In the genomic region with DNA sequence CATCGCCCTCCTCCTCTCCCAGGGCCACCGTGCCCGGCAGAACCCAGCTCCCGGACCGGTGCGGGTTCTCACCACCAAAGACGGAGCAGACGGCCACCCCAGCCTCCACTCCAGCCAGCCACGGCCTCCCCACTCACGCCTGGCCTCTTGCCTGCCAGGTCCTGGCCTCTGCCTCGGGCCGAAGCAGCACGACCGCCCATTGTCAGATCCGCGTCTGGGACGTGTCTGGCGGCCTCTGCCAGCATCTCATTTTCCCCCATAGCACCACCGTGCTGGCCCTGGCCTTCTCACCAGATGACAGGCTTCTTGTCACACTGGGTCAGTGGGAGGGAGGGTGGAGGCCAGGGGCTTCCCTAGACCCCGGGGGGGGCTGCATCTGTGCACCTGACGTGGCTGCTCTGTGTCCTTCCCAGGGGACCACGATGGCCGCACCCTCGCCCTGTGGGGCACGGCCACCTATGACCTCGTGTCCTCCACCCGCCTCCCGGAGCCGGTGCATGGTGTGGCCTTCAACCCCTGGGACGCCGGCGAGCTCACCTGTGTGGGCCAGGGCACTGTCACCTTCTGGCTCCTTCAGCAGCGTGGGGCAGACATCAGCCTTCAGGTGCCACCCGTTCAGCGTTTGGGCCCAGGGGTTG, we compare ENCODE assay signal across 9 cellular contexts. TPM values are rescaled to one million over a fixed set of nuclear protein-coding genes. Genes with fewer than 3 reads are reported as not detected.
A peak's percentile ranks its signal among the peaks of the same experiment; 100 is the strongest.
DNase-seq lines count a peak whose midpoint lies in the region; ATAC-seq and TF ChIP-seq lines count a peak whose summit lies in the region.
"Had no signal": no experiment of that assay in that cellular context is flagged by ENCODE, and none has a peak within 500 bp of the region (broad histone marks: within the 10 kb centered on the region; RNA-seq: fewer than 3 reads in every experiment).

No MANE protein-coding gene starts in this region.

- no peaks in the 10 kb centered on the region for H3K36me3 Mint-ChIP-seq in natural killer cell
- no peaks in the 10 kb centered on the region for H3K36me3 Mint-ChIP-seq in natural killer cell treated with Interleukin-12 subunit alpha and Interleukin-12 subunit beta and Interleukin-15 and Interleukin-18, amount 100 ng/mL, for 72 hours
- H3K36me3 Mint-ChIP-seq: CD4-positive, CD25-positive, alpha-beta regulatory T cell had no signal

- DNase-seq in natural killer cell: no peak
- DNase-seq in natural killer cell treated with Interleukin-12 subunit alpha and Interleukin-12 subunit beta and Interleukin-15 and Interleukin-18, amount 100 ng/mL, for 72 hours (ENCODE audit: low spot score): no peak
- DNase-seq in WERI-Rb-1: no peak
- no peak for DNase-seq in left lung
- no peak for DNase-seq in vagina (ENCODE audit: extremely low spot score in 2 of 2)
- no peak for DNase-seq in NCI-H345 treated with DMSO at 0.1 percent for 48 hours (lab: John Stamatoyannopoulos, UW; ENCODE audit: unreplicated experiment)
- no peak for DNase-seq in Ammon's horn (ENCODE audit: low spot score)
- no peak for DNase-seq in omental fat pad (ENCODE audit: low spot score)

- TF ChIP-seq POLR2A in vagina (IDR thresholded peaks at IDR 0.05): no peak

- H3K27ac ChIP-seq in WERI-Rb-1 (peak overlapping the region; percentile 69), left lung (peak overlapping the region; percentile 19 to 55), vagina (peak overlapping the region; percentile 16)

- H3K4me1 Mint-ChIP-seq in natural killer cell: peaks cover 4 to 13% of the 10 kb centered on the region in 2 donors
- peaks cover 6 to 8% of the 10 kb centered on the region in 2 donors for H3K4me1 Mint-ChIP-seq in natural killer cell treated with Interleukin-12 subunit alpha and Interleukin-12 subunit beta and Interleukin-15 and Interleukin-18, amount 100 ng/mL, for 72 hours (ENCODE audit: low read depth in 2 of 2)

- H3K36me3 ChIP-seq in WERI-Rb-1 (peaks cover 69% of the 10 kb centered on the region), left lung (peaks cover 0 to 30% of the 10 kb centered on the region in 2 donors), vagina (no peaks in the 10 kb centered on the region)

- no peaks in the 10 kb centered on the region for H3K9me3 ChIP-seq in WERI-Rb-1 (ENCODE audit: severe bottlenecking)
- H3K9me3 ChIP-seq in left lung: no peaks in the 10 kb centered on the region
- no peaks in the 10 kb centered on the region for H3K9me3 ChIP-seq in vagina

- TF ChIP-seq CTCF in natural killer cell (IDR thresholded peaks at IDR 0.05): peak; percentile 21
- TF ChIP-seq CTCF in WERI-Rb-1 (IDR thresholded peaks at IDR 0.05; ENCODE audit: low read depth, low read length): no peak
- TF ChIP-seq CTCF in left lung (IDR thresholded peaks at IDR 0.05): no peak
- TF ChIP-seq CTCF in vagina (IDR thresholded peaks at IDR 0.05): peak in 1 of 3 experiments; percentile 3
- no peak for TF ChIP-seq CTCF in omental fat pad (IDR thresholded peaks at IDR 0.05)

- H3K27me3 Mint-ChIP-seq in natural killer cell (ENCODE audit: low read depth in 2 of 2): no peaks in the 10 kb centered on the region
- H3K27me3 Mint-ChIP-seq in natural killer cell treated with Interleukin-12 subunit alpha and Interleukin-12 subunit beta and Interleukin-15 and Interleukin-18, amount 100 ng/mL, for 72 hours: no peaks in the 10 kb centered on the region
- H3K27me3 Mint-ChIP-seq: CD4-positive, CD25-positive, alpha-beta regulatory T cell had no signal

- H3K4me3 ChIP-seq in WERI-Rb-1 (ENCODE audit: low read depth, low read length): no peak overlapping the region
- no peak overlapping the region for H3K4me3 ChIP-seq in left lung
- peak overlapping the region; percentile 29 to 36 for H3K4me3 ChIP-seq in vagina

- H3K4me1 ChIP-seq in left lung (peaks cover 3 to 17% of the 10 kb centered on the region in 2 donors), vagina (peaks cover 18% of the 10 kb centered on the region)

- no peaks in the 10 kb centered on the region for H3K9me3 Mint-ChIP-seq in natural killer cell
- no peaks in the 10 kb centered on the region for H3K9me3 Mint-ChIP-seq in natural killer cell treated with Interleukin-12 subunit alpha and Interleukin-12 subunit beta and Interleukin-15 and Interleukin-18, amount 100 ng/mL, for 72 hours
- H3K9me3 Mint-ChIP-seq: CD4-positive, CD25-positive, alpha-beta regulatory T cell had no signal

- peak overlapping the region; percentile 53 for H3K4me3 Mint-ChIP-seq in natural killer cell
- H3K4me3 Mint-ChIP-seq in natural killer cell treated with Interleukin-12 subunit alpha and Interleukin-12 subunit beta and Interleukin-15 and Interleukin-18, amount 100 ng/mL, for 72 hours: no peak overlapping the region

- intact Hi-C loops in natural killer cell (cut with micrococcal nuclease): loop anchor here (5.0 kb wide), 1 partner anchor 269 kb away; no protein-coding TSS in a partner anchor
- intact Hi-C loops in left lung (cut with DNase I): loop anchor here in 1 of 2 donors (5.0 kb wide), 1 partner anchor 84 kb away; no protein-coding TSS in a partner anchor
- intact Hi-C loops in vagina (cut with DNase I): no loop called here

- H3K27me3 ChIP-seq in WERI-Rb-1 (ENCODE audit: insufficient read depth, low read depth, severe bottlenecking) (no peaks in the 10 kb centered on the region), left lung (no peaks in the 10 kb centered on the region), vagina (no peaks in the 10 kb centered on the region)

- peak overlapping the region; percentile 29 to 59 for H3K27ac Mint-ChIP-seq in natural killer cell
- no peak overlapping the region for H3K27ac Mint-ChIP-seq in natural killer cell treated with Interleukin-12 subunit alpha and Interleukin-12 subunit beta and Interleukin-15 and Interleukin-18, amount 100 ng/mL, for 72 hours

- ATAC-seq in natural killer cell (peak in 1 of 3 donors; percentile 2), left lung (no peak), omental fat pad (ENCODE audit: low FRiP score) (no peak)
- no peak for ATAC-seq in natural killer cell treated with Interleukin-12 subunit alpha and Interleukin-12 subunit beta and Interleukin-15 and Interleukin-18, amount 100 ng/mL, for 72 hours

RNA-seq across cellular contexts. Expression of gene RHOT2, which starts 6.6 kb away (rescaled TPM):
- total RNA-seq in natural killer cell: 100 to 1,000 TPM; 205 to 216 (median 211) TPM
- total RNA-seq in natural killer cell treated with Interleukin-12 subunit alpha and Interleukin-12 subunit beta and Interleukin-15 and Interleukin-18, amount 100 ng/mL, for 72 hours: 100 to 1,000 TPM; 171 to 259 TPM
- 10 to 100 TPM; 75.9 to 87.2 TPM for total RNA-seq in left lung
- total RNA-seq in vagina: 91.1 TPM
- 10 to 100 TPM; 38.8 to 86.9 (median 61.5) TPM for total RNA-seq in omental fat pad

RNA-seq across cellular contexts. Expression of gene WDR90, which starts 12.1 kb away (rescaled TPM):
- total RNA-seq in natural killer cell (10 to 100 TPM; 16.7 to 22.8 (median 20.2) TPM), left lung (10 to 100 TPM; 27.3 to 41.3 TPM), vagina (34.9 TPM), omental fat pad (10 to 100 TPM in 3 of 4 donors, 1 to 10 TPM in 1; 7.0 to 25.1 (median 21.2) TPM)
- 100 to 1,000 TPM in 1 of 2 donors, 10 to 100 TPM in 1; 49.7 to 130 TPM for total RNA-seq in natural killer cell treated with Interleukin-12 subunit alpha and Interleukin-12 subunit beta and Interleukin-15 and Interleukin-18, amount 100 ng/mL, for 72 hours

RNA-seq across cellular contexts. Expression of gene RHBDL1, which starts 14.2 kb away (rescaled TPM):
- total RNA-seq in natural killer cell: 1 to 10 TPM; 2.9 to 4.2 (median 4.2) TPM
- total RNA-seq in natural killer cell treated with Interleukin-12 subunit alpha and Interleukin-12 subunit beta and Interleukin-15 and Interleukin-18, amount 100 ng/mL, for 72 hours: 1 to 10 TPM; 1.0 to 1.5 TPM
- 1 to 10 TPM; 2.3 to 4.3 TPM for total RNA-seq in left lung
- total RNA-seq in vagina: 1.7 TPM
- 1 to 10 TPM in 1 of 4 donors, under 1 TPM in 2, not detected in 1; 0.44 to 1.0 (median 0.96) TPM for total RNA-seq in omental fat pad

RNA-seq across cellular contexts. Expression of gene STUB1, which starts 18.9 kb away (rescaled TPM):
- total RNA-seq in natural killer cell: 10 to 100 TPM; 89.5 to 95.4 (median 93.5) TPM
- total RNA-seq in natural killer cell treated with Interleukin-12 subunit alpha and Interleukin-12 subunit beta and Interleukin-15 and Interleukin-18, amount 100 ng/mL, for 72 hours: 100 to 1,000 TPM in 1 of 2 donors, 10 to 100 TPM in 1; 95.0 to 172 TPM
- 100 to 1,000 TPM in 1 of 2 donors, 10 to 100 TPM in 1; 93.9 to 103 TPM for total RNA-seq in left lung
- 124 TPM for total RNA-seq in vagina
- total RNA-seq in omental fat pad: 100 to 1,000 TPM; 119 to 161 (median 128) TPM

RNA-seq across cellular contexts. Expression of gene MCRIP2, which starts 19.7 kb away (rescaled TPM):
- total RNA-seq in natural killer cell (10 to 100 TPM; 11.3 to 17.4 (median 15.7) TPM), left lung (10 to 100 TPM; 41.5 to 42.5 TPM), vagina (27.0 TPM), omental fat pad (10 to 100 TPM; 33.3 to 54.7 (median 41.3) TPM)
- total RNA-seq in natural killer cell treated with Interleukin-12 subunit alpha and Interleukin-12 subunit beta and Interleukin-15 and Interleukin-18, amount 100 ng/mL, for 72 hours: 10 to 100 TPM; 29.5 to 57.7 TPM

Comparison
In these comparisons a context has a peak if more than half of its experiments do, and no peak if none do; other contexts are left out.
1. H3K27ac Mint-ChIP-seq: peak in natural killer cell (2 of 2); none in natural killer cell treated with Interleukin-12 subunit alpha and Interleukin-12 subunit beta and Interleukin-15 and Interleukin-18, amount 100 ng/mL, for 72 hours (0 of 2).
2. H3K27ac ChIP-seq: peak in every context shown above with its lines; median percentile 69 in WERI-Rb-1; 37 in left lung; 16 in vagina.
3. H3K4me3 ChIP-seq: peak in vagina (2 of 2); none in WERI-Rb-1 (single experiment) and left lung (0 of 2).